1 cellular context compared by ENCODE assay signal in genomic region chr15:65980824-65981456, GRCh38.
TF ChIP-seq lines count a peak whose summit lies in the region.

No MANE protein-coding gene starts in this region.

TF ChIP-seq in HEK293, 187 proteins besides CTCF, POLR2A, EP300 and RAD21 (continued from another document):
- TF ChIP-seq ZNF350 (tag by site-specific recombination; IDR thresholded peaks at IDR 0.05) (no peak), ZBTB17 (tag by site-specific recombination; IDR thresholded peaks at IDR 0.05) (0 out of 2 replicates have a peak, but pooled peaks have one; percentile 39), SCRT2 (tag by site-specific recombination; IDR thresholded peaks at IDR 0.05) (no peak), ZNF792 (tag by site-specific recombination; IDR thresholded peaks at IDR 0.05) (no peak), ZNF660 (tag by site-specific recombination; IDR thresholded peaks at IDR 0.05) (peak; percentile 33; the same call in 1 of the 2 replicates), GLI2 (tag by site-specific recombination; IDR thresholded peaks at IDR 0.05; ENCODE audit: borderline replicate concordance, low read depth) (no peak), ZNF645 (tag by site-specific recombination; IDR thresholded peaks at IDR 0.05) (no peak), ZNF654 (tag by site-specific recombination; IDR thresholded peaks at IDR 0.05; ENCODE audit: low read depth) (peak; percentile 47), ZNF341 (tag by site-specific recombination; IDR thresholded peaks at IDR 0.05; ENCODE audit: low read depth) (no peak), ZNF558 (tag by site-specific recombination; IDR thresholded peaks at IDR 0.05) (no peak), ZNF670 (tag by site-specific recombination; IDR thresholded peaks at IDR 0.05; ENCODE audit: low read depth) (no peak), ZNF18 (tag by site-specific recombination; IDR thresholded peaks at IDR 0.05) (no peak), SP7 (tag by site-specific recombination; IDR thresholded peaks at IDR 0.05) (peak; percentile 12; the same call in 1 of the 2 replicates), ZBTB8A (tag by site-specific recombination; IDR thresholded peaks at IDR 0.05) (no peak), ZNF555 (tag by site-specific recombination; conservative IDR thresholded peaks at IDR 0.05) (no peak), ZNF514 (tag by site-specific recombination; IDR thresholded peaks at IDR 0.05) (no peak), TSHZ1 (tag by site-specific recombination; IDR thresholded peaks at IDR 0.05; ENCODE audit: borderline replicate concordance) (no peak), ZNF596 (tag by site-specific recombination; IDR thresholded peaks at IDR 0.05) (no peak), ZNF354C (tag by site-specific recombination; IDR thresholded peaks at IDR 0.05; ENCODE audit: borderline replicate concordance, low read depth) (no peak), ZNF610 (tag by site-specific recombination; IDR thresholded peaks at IDR 0.05; ENCODE audit: borderline replicate concordance) (no peak), ZNF513 (tag by site-specific recombination; IDR thresholded peaks at IDR 0.05) (no peak), KLF7 (tag by site-specific recombination; IDR thresholded peaks at IDR 0.05; ENCODE audit: borderline replicate concordance) (no peak), KLF9 (tag by site-specific recombination; IDR thresholded peaks at IDR 0.05; ENCODE audit: low read depth) (no peak), ZNF423 (tag by site-specific recombination; IDR thresholded peaks at IDR 0.05) (no peak), ZNF701 (tag by site-specific recombination; IDR thresholded peaks at IDR 0.05) (no peak), KLF8 (tag by site-specific recombination; IDR thresholded peaks at IDR 0.05) (peak; percentile 29; the same call in 1 of the 2 replicates), ZNF639 (tag by site-specific recombination; IDR thresholded peaks at IDR 0.05) (0 out of 2 replicates have a peak, but pooled peaks have one; percentile 32)
